Comparison of ENCODE assay signal across 16 cellular contexts in genomic region chr18:5158171-5158570, GRCh38. TPM values are rescaled to one million over a fixed set of nuclear protein-coding genes. Genes with fewer than 3 reads are reported as not detected.
A peak's percentile ranks its signal among the peaks of the same experiment; 100 is the strongest.
DNase-seq lines count a peak whose midpoint lies in the region; ATAC-seq and TF ChIP-seq lines count a peak whose summit lies in the region.
"Had no signal": no experiment of that assay in that cellular context is flagged by ENCODE, and none has a peak within 500 bp of the region (broad histone marks: within the 10 kb centered on the region; RNA-seq: fewer than 3 reads in every experiment).

No MANE protein-coding gene starts in this region.

- peaks cover 24% of the 10 kb centered on the region for H3K4me1 Mint-ChIP-seq in activated naive CD4-positive, alpha-beta T cell treated with anti-CD3 and anti-CD28 coated beads, Interleukin-2, amount 10 ng/mL, durations not matched to agents 7 days and 5 days
- peaks cover 16% of the 10 kb centered on the region for H3K4me1 Mint-ChIP-seq in GM23338
- peaks cover 23% of the 10 kb centered on the region for H3K4me1 Mint-ChIP-seq in activated naive CD8-positive, alpha-beta T cell treated with anti-CD3 and anti-CD28 coated beads for 36 hours

- no peak overlapping the region for H3K27ac ChIP-seq in GM23338 (ENCODE audit: low read depth)
- H3K27ac ChIP-seq in thymus (ENCODE audit: low read depth) = peak overlapping the region; percentile 77
- no peak overlapping the region for H3K27ac ChIP-seq in uterus
- H3K27ac ChIP-seq: A549, Peyer's patch had no signal

- 0 out of 2 replicates have a peak, but pooled peaks cover 3% of the 10 kb centered on the region for H3K4me1 ChIP-seq in GM23338 (ENCODE audit: insufficient read depth)
- H3K4me1 ChIP-seq in thymus (ENCODE audit: control insufficient read depth, insufficient read depth, low read length) = peaks cover 15% of the 10 kb centered on the region
- H3K4me1 ChIP-seq in BE2C = no peaks in the 10 kb centered on the region
- H3K4me1 ChIP-seq in uterus = no peaks in the 10 kb centered on the region
- H3K4me1 ChIP-seq: A549, Peyer's patch had no signal

- ATAC-seq in GM23338 = no peak
- ATAC-seq: A549, HepG2 had no signal

- no peaks in the 10 kb centered on the region for H3F3A ChIP-seq in GM23338 (replicated peaks; ENCODE audit: low read depth)

- no peaks in the 10 kb centered on the region for H3K36me3 Mint-ChIP-seq in activated naive CD4-positive, alpha-beta T cell treated with anti-CD3 and anti-CD28 coated beads, Interleukin-2, amount 10 ng/mL, durations not matched to agents 7 days and 5 days
- H3K36me3 Mint-ChIP-seq in GM23338 (ENCODE audit: low read depth) = no peaks in the 10 kb centered on the region
- no peaks in the 10 kb centered on the region for H3K36me3 Mint-ChIP-seq in activated naive CD8-positive, alpha-beta T cell treated with anti-CD3 and anti-CD28 coated beads for 36 hours

- H3K27ac Mint-ChIP-seq in activated naive CD4-positive, alpha-beta T cell treated with anti-CD3 and anti-CD28 coated beads, Interleukin-2, amount 10 ng/mL, durations not matched to agents 7 days and 5 days = peak overlapping the region; percentile 76
- H3K27ac Mint-ChIP-seq in GM23338 = no peak overlapping the region
- peak overlapping the region; percentile 91 for H3K27ac Mint-ChIP-seq in activated naive CD8-positive, alpha-beta T cell treated with anti-CD3 and anti-CD28 coated beads for 36 hours

- no peak overlapping the region for H3K4me2 ChIP-seq in GM23338
- H3K4me2 ChIP-seq: A549 had no signal

- no peaks in the 10 kb centered on the region for H3K9me3 Mint-ChIP-seq in activated naive CD4-positive, alpha-beta T cell treated with anti-CD3 and anti-CD28 coated beads, Interleukin-2, amount 10 ng/mL, durations not matched to agents 7 days and 5 days
- no peaks in the 10 kb centered on the region for H3K9me3 Mint-ChIP-seq in GM23338
- peaks cover 4% of the 10 kb centered on the region for H3K9me3 Mint-ChIP-seq in activated naive CD8-positive, alpha-beta T cell treated with anti-CD3 and anti-CD28 coated beads for 36 hours

- peak overlapping the region; percentile 82; the same call in 1 of the 2 replicates for H2AFZ ChIP-seq in GM23338

- H3K27me3 ChIP-seq in GM23338 (ENCODE audit: insufficient read depth) (no peaks in the 10 kb centered on the region), thymus (ENCODE audit: control insufficient read depth, insufficient read depth) (no peaks in the 10 kb centered on the region), BE2C (no peaks in the 10 kb centered on the region), uterus (no peaks in the 10 kb centered on the region)
- H3K27me3 ChIP-seq: MG63, Peyer's patch had no signal

- TF ChIP-seq CTCF in GM23338 (conservative IDR thresholded peaks at IDR 0.05; ENCODE audit: low read depth in 2 of 2) (no peak), BE2C (IDR thresholded peaks at IDR 0.05; ENCODE audit: low read depth, low read length) (no peak), uterus (IDR thresholded peaks at IDR 0.05) (no peak)

- no peaks in the 10 kb centered on the region for H3K36me3 ChIP-seq in GM23338 (ENCODE audit: insufficient read depth)
- H3K36me3 ChIP-seq in thymus (ENCODE audit: control insufficient read depth, insufficient read depth) = no peaks in the 10 kb centered on the region
- H3K36me3 ChIP-seq in BE2C = no peaks in the 10 kb centered on the region
- H3K36me3 ChIP-seq in uterus = no peaks in the 10 kb centered on the region
- H3K36me3 ChIP-seq: MG63, Peyer's patch had no signal

- H3K27me3 Mint-ChIP-seq in activated naive CD4-positive, alpha-beta T cell treated with anti-CD3 and anti-CD28 coated beads, Interleukin-2, amount 10 ng/mL, durations not matched to agents 7 days and 5 days = no peaks in the 10 kb centered on the region
- H3K27me3 Mint-ChIP-seq in GM23338 (ENCODE audit: insufficient read depth, low read depth, poor library complexity) = peaks cover 5% of the 10 kb centered on the region
- H3K27me3 Mint-ChIP-seq in activated naive CD8-positive, alpha-beta T cell treated with anti-CD3 and anti-CD28 coated beads for 36 hours = no peaks in the 10 kb centered on the region

- WGBS in thymus = 37% methylated on average over 3 of the region's 3 CpGs

- 0 out of 2 replicates have a peak, but pooled peaks cover 3% of the 10 kb centered on the region for H3K9me2 ChIP-seq in GM23338 (ENCODE audit: insufficient read depth)

- H3K9me3 ChIP-seq in thymus (ENCODE audit: control insufficient read depth) (no peaks in the 10 kb centered on the region), BE2C (no peaks in the 10 kb centered on the region), uterus (no peaks in the 10 kb centered on the region)
- H3K9me3 ChIP-seq: A549, MG63, Peyer's patch had no signal

- H3K4me3 Mint-ChIP-seq in activated naive CD4-positive, alpha-beta T cell treated with anti-CD3 and anti-CD28 coated beads, Interleukin-2, amount 10 ng/mL, durations not matched to agents 7 days and 5 days = no peak overlapping the region
- H3K4me3 Mint-ChIP-seq in GM23338 = no peak overlapping the region
- H3K4me3 Mint-ChIP-seq in activated naive CD8-positive, alpha-beta T cell treated with anti-CD3 and anti-CD28 coated beads for 36 hours = no peak overlapping the region

- CTCF ChIA-PET in activated naive CD4-positive, alpha-beta T cell treated with anti-CD3 and anti-CD28 coated beads, Interleukin-2, amount 10 ng/mL, durations not matched to agents 7 days and 5 days (lab: Charles Lee) = no interaction called here

- no peaks in the 10 kb centered on the region for H4K20me1 ChIP-seq in GM23338 (replicated peaks; ENCODE audit: insufficient read depth)

- TF ChIP-seq POLR2A in uterus (IDR thresholded peaks at IDR 0.05) = no peak

- H3K79me2 ChIP-seq in GM23338 (replicated peaks; ENCODE audit: insufficient read depth) = no peaks in the 10 kb centered on the region

- H3K4me3 ChIP-seq in GM23338 (no peak overlapping the region), thymus (ENCODE audit: low read length) (no peak overlapping the region), BE2C (ENCODE audit: low read depth, low read length) (no peak overlapping the region), uterus (no peak overlapping the region)
- H3K4me3 ChIP-seq: A549, MG63, Peyer's patch had no signal

- no peak for DNase-seq in activated naive CD4-positive, alpha-beta T cell treated with anti-CD3 and anti-CD28 coated beads, Interleukin-2, amount 10 ng/mL, durations not matched to agents 7 days and 5 days
- DNase-seq in activated naive CD4-positive, alpha-beta T cell (lab: John Stamatoyannopoulos, UW) = no peak
- DNase-seq in GM23338 (ENCODE audit: low spot score) (no peak), BE2C (no peak), uterus (no peak)
- no peak for DNase-seq in activated naive CD8-positive, alpha-beta T cell treated with anti-CD3 and anti-CD28 coated beads for 36 hours
- DNase-seq: MG63, NCI-H1092 treated with DMSO at 0.1 percent for 48 hours, NCI-H1694, NCI-H446 treated with DMSO at 0.1 percent for 48 hours, NCI-H82, Peyer's patch, SHP77 had no signal

- intact Hi-C loops in uterus (cut with DNase I; ENCODE audit: low total_unique reads) = no loop called here

TF ChIP-seq in GM23338, 12 proteins besides CTCF, POLR2A, EP300 and RAD21 (continues in another document):
- TF ChIP-seq EZH2phosphoT487 (IDR thresholded peaks at IDR 0.05; ENCODE audit: unreplicated experiment) = no peak
- no peak for TF ChIP-seq JUNB (IDR thresholded peaks at IDR 0.05; ENCODE audit: unreplicated experiment)
- TF ChIP-seq REST (IDR thresholded peaks at IDR 0.05; ENCODE audit: unreplicated experiment) = no peak

RNA-seq across cellular contexts. Expression of gene AKAIN1, which starts 38.9 kb away (rescaled TPM):
- not detected in 2 replicates for total RNA-seq in GM23338 (2014; rRNA removed; shearing (Covaris generic))
- polyA plus RNA-seq in GM23338 (2016; fragmentation: Nextera tagmentation; extraction: Ambion mirVana) = not detected in 2 replicates
- total RNA-seq in activated naive CD8-positive, alpha-beta T cell treated with anti-CD3 and anti-CD28 coated beads for 36 hours = not detected
- polyA plus RNA-seq in thymus = not detected
- not detected for polyA plus RNA-seq in BE2C (2012; ENCODE audit: insufficient read depth, insufficient read length, low read depth)
- total RNA-seq in uterus = not detected
- total RNA-seq: HepG2, Peyer's patch had no signal
- polyA plus RNA-seq: A549, HepG2 had no signal
